19 cellular contexts compared by ENCODE assay signal in the genomic region with DNA sequence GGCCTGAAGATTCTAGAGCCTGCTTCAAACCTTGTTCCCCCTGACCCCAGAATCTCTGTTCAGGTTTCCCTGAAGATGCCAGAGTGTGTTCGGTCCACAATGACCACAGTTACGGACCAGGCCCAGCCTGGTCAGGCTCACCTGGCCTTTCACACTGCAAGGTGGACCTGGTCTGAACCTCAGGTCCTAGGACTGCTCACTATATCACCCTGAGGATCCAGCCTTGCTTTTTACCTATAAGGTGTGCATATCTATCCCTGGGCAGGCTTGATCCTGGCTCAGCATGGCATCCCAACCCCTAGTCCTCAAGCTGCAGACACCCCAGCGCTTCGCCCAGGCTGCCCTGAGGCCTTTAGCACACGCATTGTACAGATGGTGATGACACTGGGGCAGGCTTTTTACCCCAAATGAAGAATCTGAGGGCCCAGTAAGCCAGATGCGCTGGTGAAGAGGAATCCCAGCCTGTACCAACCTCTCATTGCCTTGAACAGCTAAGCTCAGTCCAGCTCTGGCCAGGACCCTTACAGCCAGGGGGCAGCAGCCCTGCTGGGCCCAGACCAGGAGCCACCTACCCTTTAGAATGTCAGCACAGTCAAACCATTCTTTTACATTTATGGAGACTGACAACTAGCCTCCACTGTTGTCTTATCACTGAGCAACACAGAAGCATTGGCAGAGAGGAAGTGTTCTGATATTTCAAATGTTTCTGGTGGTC. TPM values are rescaled to one million over a fixed set of nuclear protein-coding genes. Genes with fewer than 3 reads are reported as not detected.
"Had no signal": no experiment of that assay in that cellular context is flagged by ENCODE, and none has a peak within 500 bp of the region (broad histone marks: within the 10 kb centered on the region; RNA-seq: fewer than 3 reads in every experiment).

No MANE protein-coding gene starts in this region.

- H3K27me3 ChIP-seq: colonic mucosa, pancreas, transverse colon had no signal

- H3K4me3 ChIP-seq: colonic mucosa, heart right ventricle, left ventricle myocardium inferior, lower lobe of right lung, pancreas, stomach, thoracic aorta, transverse colon had no signal

- H3K9me3 Mint-ChIP-seq: memory B cell, natural killer cell, neural crest cell had no signal

- H3K36me3 Mint-ChIP-seq: memory B cell, mesothelial cell of epicardium, natural killer cell had no signal

- H3K4me1 Mint-ChIP-seq: memory B cell, natural killer cell had no signal

- FAIRE-seq: islet of Langerhans, pancreas had no signal

- H3K27ac Mint-ChIP-seq: memory B cell, mesothelial cell of epicardium, natural killer cell, progenitor cell of endocrine pancreas had no signal

- H3K9me3 ChIP-seq: colonic mucosa, lower lobe of right lung, pancreas, stomach, thoracic aorta, transverse colon had no signal

- H3K36me3 ChIP-seq: colonic mucosa, heart right ventricle, left ventricle myocardium inferior, lower lobe of right lung, pancreas, stomach, thoracic aorta, transverse colon had no signal

- DNase-seq: heart right ventricle, left cardiac atrium, left ventricle myocardium inferior, lower lobe of right lung, natural killer cell, stomach, transverse colon had no signal

- H3K4me3 Mint-ChIP-seq: memory B cell, mesothelial cell of epicardium, natural killer cell, neural crest cell had no signal

- H3K27ac ChIP-seq: colonic mucosa, heart right ventricle, left ventricle myocardium inferior, lower lobe of right lung, pancreas, stomach, thoracic aorta, transverse colon had no signal

- H3K4me1 ChIP-seq: colonic mucosa, left ventricle myocardium inferior, lower lobe of right lung, pancreas, stomach, transverse colon had no signal

RNA-seq across cellular contexts. Expression of gene MAT1A, which starts 28.0 kb away (rescaled TPM):
- total RNA-seq: cerebellum, dermis blood vessel endothelial cell, left ventricle myocardium inferior, natural killer cell, neural crest cell, sciatic nerve, skeletal muscle tissue, stomach, thoracic aorta had no signal
- polyA plus RNA-seq: heart right ventricle had no signal
